ENCODE assay signal across 1 cellular context in genomic region chr2:110838657-110839357, GRCh38.
TF ChIP-seq lines count a peak whose summit lies in the region.

No MANE protein-coding gene starts in this region.

TF ChIP-seq in GM23338, 12 proteins besides CTCF, POLR2A, EP300 and RAD21 (continued from another document):
- TF ChIP-seq ZNF462 (CRISPR knock-in tag; IDR thresholded peaks at IDR 0.05), result no peak
